26 cellular contexts compared by ENCODE assay signal in the genomic region with DNA sequence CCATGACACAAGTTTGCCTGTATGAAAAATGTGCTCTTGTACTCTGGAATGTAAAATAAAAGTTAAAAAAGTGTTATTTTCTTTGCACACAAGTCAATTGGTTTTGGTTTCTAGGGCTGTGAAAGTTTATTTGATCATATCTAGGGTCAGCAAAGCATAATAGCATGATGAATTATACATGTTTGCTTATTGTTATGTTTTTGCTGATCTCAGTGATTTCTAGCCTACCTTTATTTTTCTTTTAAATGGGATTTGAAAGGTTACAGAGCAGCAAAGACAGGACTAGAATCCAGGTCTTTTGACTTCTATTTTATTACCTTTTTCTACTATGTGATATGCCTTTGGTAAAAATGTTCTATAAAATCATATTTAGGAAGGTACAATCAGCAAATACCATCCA.
"Had no signal": no experiment of that assay in that cellular context is flagged by ENCODE, and none has a peak within 500 bp of the region (broad histone marks: within the 10 kb centered on the region; RNA-seq: fewer than 3 reads in every experiment).

No MANE protein-coding gene starts in this region.

- H3K9me3 ChIP-seq: colonic mucosa, esophagus muscularis mucosa, esophagus squamous epithelium, gastrocnemius medialis, gastroesophageal sphincter, heart left ventricle, heart right ventricle had no signal

- H3K27me3 ChIP-seq: colonic mucosa, esophagus muscularis mucosa, esophagus squamous epithelium, foreskin keratinocyte, gastrocnemius medialis, gastroesophageal sphincter, heart left ventricle, heart right ventricle had no signal

- H3K9me3 Mint-ChIP-seq: dendritic cell treated with granulocyte-macrophage colony-stimulating factor and Interleukin-4, amounts not matched to agents 40 ng/mL and 50 ng/mL, for 4 days; effector memory CD8-positive, alpha-beta T cell; endodermal cell had no signal

- H3K4me3 ChIP-seq: colonic mucosa, coronary artery, dorsolateral prefrontal cortex, esophagus muscularis mucosa, esophagus squamous epithelium, gastrocnemius medialis, gastroesophageal sphincter, heart left ventricle, heart right ventricle had no signal

- H3K4me1 Mint-ChIP-seq: endodermal cell had no signal

- FAIRE-seq: endothelial cell of umbilical vein had no signal

- DNase-seq: colonic mucosa; cortex of kidney; dermis blood vessel endothelial cell; dorsolateral prefrontal cortex; effector CD4-positive, alpha-beta T cell; effector CD8-positive, alpha-beta T cell; effector memory CD4-positive, alpha-beta T cell; effector memory CD8-positive, alpha-beta T cell; endodermal cell; erythroblast; esophagus squamous epithelium; foreskin fibroblast; foreskin keratinocyte; foreskin melanocyte; gastrocnemius medialis; glutamatergic neuron; head of caudate nucleus; heart left ventricle; heart right ventricle had no signal

- H3K27ac Mint-ChIP-seq: dendritic cell treated with granulocyte-macrophage colony-stimulating factor and Interleukin-4, amounts not matched to agents 40 ng/mL and 50 ng/mL, for 4 days; effector memory CD8-positive, alpha-beta T cell; endodermal cell had no signal

- H3K27me3 Mint-ChIP-seq: dendritic cell treated with granulocyte-macrophage colony-stimulating factor and Interleukin-4, amounts not matched to agents 40 ng/mL and 50 ng/mL, for 4 days; effector memory CD8-positive, alpha-beta T cell had no signal

- H3K4me1 ChIP-seq: colonic mucosa, esophagus muscularis mucosa, esophagus squamous epithelium, foreskin keratinocyte, gastrocnemius medialis, gastroesophageal sphincter, heart left ventricle, heart right ventricle had no signal

- H3K4me3 Mint-ChIP-seq: dendritic cell treated with granulocyte-macrophage colony-stimulating factor and Interleukin-4, amounts not matched to agents 40 ng/mL and 50 ng/mL, for 4 days; effector memory CD8-positive, alpha-beta T cell; endodermal cell had no signal

- H3K36me3 ChIP-seq: colonic mucosa, esophagus muscularis mucosa, esophagus squamous epithelium, gastrocnemius medialis, gastroesophageal sphincter, heart left ventricle, heart right ventricle had no signal

- ATAC-seq: effector memory CD8-positive, alpha-beta T cell; esophagus mucosa; foreskin keratinocyte; gastrocnemius medialis; gastroesophageal sphincter; heart left ventricle; heart right ventricle had no signal

- H3K27ac ChIP-seq: colonic mucosa, coronary artery, dorsolateral prefrontal cortex, epithelial cell of prostate, esophagus muscularis mucosa, esophagus squamous epithelium, foreskin keratinocyte, gastrocnemius medialis, gastroesophageal sphincter, heart left ventricle, heart right ventricle had no signal
